In the genomic region with DNA sequence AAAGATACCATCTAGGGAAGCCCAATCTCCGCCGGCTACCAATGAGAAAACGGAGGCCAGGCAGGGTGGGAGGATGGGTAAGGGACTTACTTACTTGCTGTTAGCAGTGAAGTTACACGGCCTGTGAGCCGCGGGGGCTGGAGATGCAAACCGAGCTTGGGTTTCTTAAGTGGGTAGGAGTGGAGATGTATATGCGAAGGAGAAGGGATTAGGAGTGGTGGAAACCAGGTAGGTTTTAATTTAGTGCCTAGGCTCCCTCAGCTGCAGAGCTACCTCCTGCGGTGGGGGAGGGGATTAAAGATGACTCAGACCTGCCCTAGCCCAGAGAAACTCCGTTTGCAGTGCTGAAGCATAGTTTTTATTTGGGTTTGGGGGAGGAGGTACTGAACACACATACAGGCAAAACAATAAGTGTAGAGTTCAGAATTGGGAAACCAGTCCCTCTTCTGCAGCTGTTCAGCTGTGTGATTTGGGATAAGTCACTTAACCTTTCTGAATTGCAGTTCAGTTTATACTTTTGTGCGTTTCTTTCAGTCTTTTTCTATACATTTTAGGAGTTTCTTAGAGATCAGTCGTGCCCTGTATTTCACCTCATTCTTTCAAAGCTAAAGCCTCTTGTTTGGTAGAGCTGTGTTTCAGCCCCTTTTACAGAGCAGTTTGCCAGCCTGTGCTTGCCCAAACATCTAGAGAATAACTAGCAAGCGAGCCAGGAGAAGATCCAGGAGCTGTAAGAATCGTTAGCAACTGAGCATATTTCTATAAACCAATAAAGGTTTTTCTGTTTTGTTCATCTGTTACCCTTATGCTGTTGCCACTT, we compare ENCODE assay signal across 1 cellular context.
TF ChIP-seq lines count a peak whose summit lies in the region.

No MANE protein-coding gene starts in this region.

TF ChIP-seq in HepG2, 621 proteins besides CTCF, POLR2A, EP300 and RAD21 (continued from another document):
- TF ChIP-seq, protein P1, sequence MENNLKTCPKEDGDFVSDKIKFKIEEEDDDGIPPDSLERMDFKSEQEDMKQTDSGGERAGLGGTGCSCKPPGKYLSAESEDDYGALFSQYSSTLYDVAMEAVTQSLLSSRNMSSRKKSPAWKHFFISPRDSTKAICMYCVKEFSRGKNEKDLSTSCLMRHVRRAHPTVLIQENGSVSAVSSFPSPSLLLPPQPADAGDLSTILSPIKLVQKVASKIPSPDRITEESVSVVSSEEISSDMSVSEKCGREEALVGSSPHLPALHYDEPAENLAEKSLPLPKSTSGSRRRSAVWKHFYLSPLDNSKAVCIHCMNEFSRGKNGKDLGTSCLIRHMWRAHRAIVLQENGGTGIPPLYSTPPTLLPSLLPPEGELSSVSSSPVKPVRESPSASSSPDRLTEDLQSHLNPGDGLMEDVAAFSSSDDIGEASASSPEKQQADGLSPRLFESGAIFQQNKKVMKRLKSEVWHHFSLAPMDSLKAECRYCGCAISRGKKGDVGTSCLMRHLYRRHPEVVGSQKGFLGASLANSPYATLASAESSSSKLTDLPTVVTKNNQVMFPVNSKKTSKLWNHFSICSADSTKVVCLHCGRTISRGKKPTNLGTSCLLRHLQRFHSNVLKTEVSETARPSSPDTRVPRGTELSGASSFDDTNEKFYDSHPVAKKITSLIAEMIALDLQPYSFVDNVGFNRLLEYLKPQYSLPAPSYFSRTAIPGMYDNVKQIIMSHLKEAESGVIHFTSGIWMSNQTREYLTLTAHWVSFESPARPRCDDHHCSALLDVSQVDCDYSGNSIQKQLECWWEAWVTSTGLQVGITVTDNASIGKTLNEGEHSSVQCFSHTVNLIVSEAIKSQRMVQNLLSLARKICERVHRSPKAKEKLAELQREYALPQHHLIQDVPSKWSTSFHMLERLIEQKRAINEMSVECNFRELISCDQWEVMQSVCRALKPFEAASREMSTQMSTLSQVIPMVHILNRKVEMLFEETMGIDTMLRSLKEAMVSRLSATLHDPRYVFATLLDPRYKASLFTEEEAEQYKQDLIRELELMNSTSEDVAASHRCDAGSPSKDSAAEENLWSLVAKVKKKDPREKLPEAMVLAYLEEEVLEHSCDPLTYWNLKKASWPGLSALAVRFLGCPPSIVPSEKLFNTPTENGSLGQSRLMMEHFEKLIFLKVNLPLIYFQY (CRISPR knock-in tag; IDR thresholded peaks at IDR 0.05; ENCODE audit: borderline replicate concordance) = peak; percentile 38; the same call in 1 of the 2 replicates
- TF ChIP-seq ATF1 (CRISPR knock-in tag; IDR thresholded peaks at IDR 0.05) (no peak), ZNF547 (CRISPR knock-in tag; IDR thresholded peaks at IDR 0.05) (0 out of 2 replicates have a peak, but pooled peaks have one; percentile 33), RBAK (CRISPR knock-in tag; IDR thresholded peaks at IDR 0.05) (no peak), ZNF274 (CRISPR knock-in tag; IDR thresholded peaks at IDR 0.05) (no peak), ZNF83 (CRISPR knock-in tag; IDR thresholded peaks at IDR 0.05; ENCODE audit: borderline replicate concordance) (no peak), ZNF101 (CRISPR knock-in tag; IDR thresholded peaks at IDR 0.05; ENCODE audit: borderline replicate concordance, low read depth) (no peak), ZSCAN22 (CRISPR knock-in tag; IDR thresholded peaks at IDR 0.05) (no peak), ZFP36L1 (CRISPR knock-in tag; IDR thresholded peaks at IDR 0.05) (peak; percentile 46; the same call in 1 of the 2 replicates), PHF5A (CRISPR knock-in tag; IDR thresholded peaks at IDR 0.05; ENCODE audit: low read depth, unreplicated experiment) (no peak), JUND (CRISPR knock-in tag; IDR thresholded peaks at IDR 0.05) (peak; percentile 84), ZNF768 (CRISPR knock-in tag; IDR thresholded peaks at IDR 0.05) (peak; percentile 90; the same call in 1 of the 2 replicates), CEBPB (IDR thresholded peaks at IDR 0.05; ENCODE audit: borderline replicate concordance, low read depth, low read length) (peak; percentile 29; the same call in 1 of the 2 replicates), SMARCC2 (IDR thresholded peaks at IDR 0.05) (no peak), ARNT2 (CRISPR knock-in tag; IDR thresholded peaks at IDR 0.05; ENCODE audit: low read depth) (no peak), ZNF205 (CRISPR knock-in tag; IDR thresholded peaks at IDR 0.05) (0 out of 2 replicates have a peak, but pooled peaks have one; percentile 3), JARID2 (CRISPR knock-in tag; IDR thresholded peaks at IDR 0.05; ENCODE audit: insufficient replicate concordance) (no peak), TFAP4 (IDR thresholded peaks at IDR 0.05; ENCODE audit: borderline replicate concordance, low read depth) (peak; percentile 14), ZNF749 (CRISPR knock-in tag; IDR thresholded peaks at IDR 0.05; ENCODE audit: borderline replicate concordance) (0 out of 2 replicates have a peak, but pooled peaks have one; percentile 28), SIN3B (IDR thresholded peaks at IDR 0.05; ENCODE audit: low read length) (no peak), KDM2A (CRISPR knock-in tag; IDR thresholded peaks at IDR 0.05; ENCODE audit: borderline replicate concordance, low read depth) (0 out of 2 replicates have a peak, but pooled peaks have one; percentile 29), ZNF556 (CRISPR knock-in tag; IDR thresholded peaks at IDR 0.05; ENCODE audit: borderline replicate concordance) (peak; percentile 23; the same call in 1 of the 2 replicates), JUNB (CRISPR knock-in tag; IDR thresholded peaks at IDR 0.05; ENCODE audit: borderline replicate concordance) (peak; percentile 63; the same call in 1 of the 2 replicates), SP5 (CRISPR knock-in tag; IDR thresholded peaks at IDR 0.05; ENCODE audit: borderline replicate concordance, low read depth) (no peak), ZNF614 (CRISPR knock-in tag; IDR thresholded peaks at IDR 0.05; ENCODE audit: borderline replicate concordance) (no peak)
- TF ChIP-seq, protein P2, sequence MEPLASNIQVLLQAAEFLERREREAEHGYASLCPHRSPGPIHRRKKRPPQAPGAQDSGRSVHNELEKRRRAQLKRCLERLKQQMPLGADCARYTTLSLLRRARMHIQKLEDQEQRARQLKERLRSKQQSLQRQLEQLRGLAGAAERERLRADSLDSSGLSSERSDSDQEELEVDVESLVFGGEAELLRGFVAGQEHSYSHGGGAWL (CRISPR knock-in tag; IDR thresholded peaks at IDR 0.05) = no peak; the same call in 1 of the 2 replicates
- TF ChIP-seq, protein P3, sequence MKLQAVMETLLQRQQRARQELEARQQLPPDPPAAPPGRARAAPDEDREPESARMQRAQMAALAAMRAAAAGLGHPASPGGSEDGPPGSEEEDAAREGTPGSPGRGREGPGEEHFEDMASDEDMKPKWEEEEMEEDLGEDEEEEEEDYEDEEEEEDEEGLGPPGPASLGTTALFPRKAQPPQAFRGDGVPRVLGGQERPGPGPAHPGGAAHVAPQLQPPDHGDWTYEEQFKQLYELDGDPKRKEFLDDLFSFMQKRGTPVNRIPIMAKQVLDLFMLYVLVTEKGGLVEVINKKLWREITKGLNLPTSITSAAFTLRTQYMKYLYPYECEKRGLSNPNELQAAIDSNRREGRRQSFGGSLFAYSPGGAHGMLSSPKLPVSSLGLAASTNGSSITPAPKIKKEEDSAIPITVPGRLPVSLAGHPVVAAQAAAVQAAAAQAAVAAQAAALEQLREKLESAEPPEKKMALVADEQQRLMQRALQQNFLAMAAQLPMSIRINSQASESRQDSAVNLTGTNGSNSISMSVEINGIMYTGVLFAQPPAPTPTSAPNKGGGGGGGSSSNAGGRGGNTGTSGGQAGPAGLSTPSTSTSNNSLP (IDR thresholded peaks at IDR 0.05; ENCODE audit: low read depth, low read length) = 0 out of 2 replicates have a peak, but pooled peaks have one; percentile 35
- TF ChIP-seq, protein P4, sequence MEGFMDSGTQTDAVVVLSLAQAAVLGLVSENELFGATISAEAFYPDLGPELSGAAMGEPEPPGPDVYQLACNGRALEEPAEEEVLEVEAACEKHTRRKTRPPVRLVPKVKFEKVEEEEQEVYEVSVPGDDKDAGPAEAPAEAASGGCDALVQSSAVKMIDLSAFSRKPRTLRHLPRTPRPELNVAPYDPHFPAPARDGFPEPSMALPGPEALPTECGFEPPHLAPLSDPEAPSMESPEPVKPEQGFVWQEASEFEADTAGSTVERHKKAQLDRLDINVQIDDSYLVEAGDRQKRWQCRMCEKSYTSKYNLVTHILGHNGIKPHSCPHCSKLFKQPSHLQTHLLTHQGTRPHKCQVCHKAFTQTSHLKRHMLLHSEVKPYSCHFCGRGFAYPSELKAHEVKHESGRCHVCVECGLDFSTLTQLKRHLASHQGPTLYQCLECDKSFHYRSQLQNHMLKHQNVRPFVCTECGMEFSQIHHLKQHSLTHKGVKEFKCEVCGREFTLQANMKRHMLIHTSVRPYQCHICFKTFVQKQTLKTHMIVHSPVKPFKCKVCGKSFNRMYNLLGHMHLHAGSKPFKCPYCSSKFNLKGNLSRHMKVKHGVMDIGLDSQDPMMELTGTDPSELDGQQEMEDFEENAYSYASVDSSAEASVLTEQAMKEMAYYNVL (CRISPR knock-in tag; IDR thresholded peaks at IDR 0.05; ENCODE audit: borderline replicate concordance) = no peak
